1 cellular context compared by ENCODE assay signal in genomic region chr1:64212023-64212422, GRCh38.
TF ChIP-seq lines count a peak whose summit lies in the region.

No MANE protein-coding gene starts in this region.

TF ChIP-seq in IMR-90, 13 proteins besides CTCF, POLR2A, EP300 and RAD21 (continued from another document):
- no peak for TF ChIP-seq USF2 (IDR thresholded peaks at IDR 0.05; ENCODE audit: low read depth, low read length)
- TF ChIP-seq CHD1 (IDR thresholded peaks at IDR 0.05; ENCODE audit: low read depth, low read length): no peak
- no peak for TF ChIP-seq SMC3 (IDR thresholded peaks at IDR 0.05; ENCODE audit: low read depth, low read length)
- peak; percentile 20; the same call in 1 of the 2 replicates for TF ChIP-seq CEBPB (IDR thresholded peaks at IDR 0.05; ENCODE audit: low read depth, low read length)
- no peak for TF ChIP-seq NFE2L2 (IDR thresholded peaks at IDR 0.05; ENCODE audit: low read depth, low read length)
- no peak for TF ChIP-seq ELK1 (IDR thresholded peaks at IDR 0.05; ENCODE audit: borderline replicate concordance, low read depth, low read length)
- peak; percentile 27; the same call in 1 of the 2 replicates for TF ChIP-seq MAFK (IDR thresholded peaks at IDR 0.05; ENCODE audit: low read depth, low read length)
- TF ChIP-seq RFX5 (IDR thresholded peaks at IDR 0.05; ENCODE audit: low read depth, low read length): no peak
- no peak for TF ChIP-seq BHLHE40 (IDR thresholded peaks at IDR 0.05; ENCODE audit: low read depth, low read length)
- 0 out of 2 replicates have a peak, but pooled peaks have one; percentile 24 for TF ChIP-seq FOS (IDR thresholded peaks at IDR 0.05; ENCODE audit: low read depth, low read length)
- TF ChIP-seq RCOR1 (IDR thresholded peaks at IDR 0.05; ENCODE audit: insufficient replicate concordance, low read length): no peak
